Comparison of ENCODE assay signal across 2 cellular contexts in the genomic region with DNA sequence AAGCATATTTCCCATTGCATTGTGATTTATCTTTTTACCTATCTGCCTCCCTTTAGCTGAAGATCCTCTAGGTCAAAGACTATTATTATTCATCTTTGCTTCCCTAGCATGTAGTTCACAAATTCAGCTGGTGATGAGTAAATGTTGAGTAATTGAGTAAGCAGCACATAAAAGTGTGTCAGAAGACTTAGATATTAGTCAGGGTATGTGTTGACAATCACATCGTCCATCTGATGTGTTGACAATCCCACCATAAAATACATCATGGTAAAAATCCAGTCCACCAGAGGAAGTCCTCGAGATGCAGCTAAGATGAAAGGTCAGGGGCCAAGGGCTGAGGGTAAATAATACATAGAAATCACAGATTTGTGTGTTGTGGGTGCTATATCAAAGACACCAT.
TF ChIP-seq lines count a peak whose summit lies in the region.

No MANE protein-coding gene starts in this region.

TF ChIP-seq in SK-N-SH, 30 proteins besides CTCF, POLR2A, EP300 and RAD21 (continued from another document):
- TF ChIP-seq JUND (IDR thresholded peaks at IDR 0.05): peak; percentile 60
- peak; percentile 60; the same call in 1 of the 2 replicates for TF ChIP-seq FOSL2 (IDR thresholded peaks at IDR 0.05; ENCODE audit: borderline replicate concordance, low read depth)
- TF ChIP-seq RXRA (IDR thresholded peaks at IDR 0.05; ENCODE audit: borderline replicate concordance, low read depth): no peak

TF ChIP-seq in SK-N-SH treated with all-trans-retinoic acid at 6 μM for 48 hours, 23 proteins besides CTCF, POLR2A, EP300 and RAD21 (continued from another document):
- TF ChIP-seq, protein P1, sequence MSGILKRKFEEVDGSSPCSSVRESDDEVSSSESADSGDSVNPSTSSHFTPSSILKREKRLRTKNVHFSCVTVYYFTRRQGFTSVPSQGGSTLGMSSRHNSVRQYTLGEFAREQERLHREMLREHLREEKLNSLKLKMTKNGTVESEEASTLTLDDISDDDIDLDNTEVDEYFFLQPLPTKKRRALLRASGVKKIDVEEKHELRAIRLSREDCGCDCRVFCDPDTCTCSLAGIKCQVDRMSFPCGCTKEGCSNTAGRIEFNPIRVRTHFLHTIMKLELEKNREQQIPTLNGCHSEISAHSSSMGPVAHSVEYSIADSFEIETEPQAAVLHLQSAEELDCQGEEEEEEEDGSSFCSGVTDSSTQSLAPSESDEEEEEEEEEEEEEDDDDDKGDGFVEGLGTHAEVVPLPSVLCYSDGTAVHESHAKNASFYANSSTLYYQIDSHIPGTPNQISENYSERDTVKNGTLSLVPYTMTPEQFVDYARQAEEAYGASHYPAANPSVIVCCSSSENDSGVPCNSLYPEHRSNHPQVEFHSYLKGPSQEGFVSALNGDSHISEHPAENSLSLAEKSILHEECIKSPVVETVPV (CRISPR knock-in tag; IDR thresholded peaks at IDR 0.05): no peak
- TF ChIP-seq ZFP3 (CRISPR knock-in tag; IDR thresholded peaks at IDR 0.05): no peak
- no peak for TF ChIP-seq RARB (CRISPR knock-in tag; IDR thresholded peaks at IDR 0.05)
TF ChIP-seq in SK-N-SH treated with all-trans-retinoic acid at 6 μM for 48 hours: peak in this region for 0.
